ENCODE assay signal across 8 cellular contexts in the genomic region with DNA sequence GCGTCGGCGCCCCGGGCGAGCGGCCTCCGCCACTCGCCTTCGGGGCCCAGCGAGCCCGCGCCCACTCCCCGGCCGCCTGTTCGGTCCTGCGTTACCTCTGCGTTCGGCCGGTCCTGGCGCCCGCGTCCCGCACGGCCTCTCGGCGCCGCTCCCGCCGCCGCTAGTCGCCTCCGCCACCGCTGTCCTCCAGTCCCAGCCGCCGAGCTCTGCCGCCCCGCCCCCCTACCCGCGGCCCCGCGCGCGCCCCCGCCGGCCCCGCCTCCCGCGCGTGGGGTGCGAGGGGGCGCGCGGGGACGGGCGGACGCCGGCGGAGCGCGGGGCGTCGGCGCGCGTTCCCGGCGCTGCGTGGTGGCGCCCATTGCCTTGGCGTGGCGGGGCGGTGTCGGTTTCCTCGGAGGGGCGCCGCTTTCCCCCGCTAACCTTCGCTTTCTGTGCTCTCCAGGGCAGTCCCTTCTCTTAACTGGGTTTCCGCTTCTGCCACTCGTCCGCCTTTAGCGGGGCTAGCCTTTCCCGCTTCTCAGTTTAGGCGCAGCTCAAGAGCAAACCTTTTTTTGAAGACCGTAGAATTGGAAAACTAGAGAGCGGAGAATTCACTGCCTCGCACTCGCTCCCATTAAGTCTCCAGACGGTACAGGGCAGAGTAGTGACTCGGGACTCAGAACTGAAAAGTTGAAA. TPM values are rescaled to one million over a fixed set of nuclear protein-coding genes. Genes with fewer than 3 reads are reported as not detected.
A peak's percentile ranks its signal among the peaks of the same experiment; 100 is the strongest.
DNase-seq lines count a peak whose midpoint lies in the region; ATAC-seq, FAIRE-seq and TF ChIP-seq lines count a peak whose summit lies in the region.

A gene with protein sequence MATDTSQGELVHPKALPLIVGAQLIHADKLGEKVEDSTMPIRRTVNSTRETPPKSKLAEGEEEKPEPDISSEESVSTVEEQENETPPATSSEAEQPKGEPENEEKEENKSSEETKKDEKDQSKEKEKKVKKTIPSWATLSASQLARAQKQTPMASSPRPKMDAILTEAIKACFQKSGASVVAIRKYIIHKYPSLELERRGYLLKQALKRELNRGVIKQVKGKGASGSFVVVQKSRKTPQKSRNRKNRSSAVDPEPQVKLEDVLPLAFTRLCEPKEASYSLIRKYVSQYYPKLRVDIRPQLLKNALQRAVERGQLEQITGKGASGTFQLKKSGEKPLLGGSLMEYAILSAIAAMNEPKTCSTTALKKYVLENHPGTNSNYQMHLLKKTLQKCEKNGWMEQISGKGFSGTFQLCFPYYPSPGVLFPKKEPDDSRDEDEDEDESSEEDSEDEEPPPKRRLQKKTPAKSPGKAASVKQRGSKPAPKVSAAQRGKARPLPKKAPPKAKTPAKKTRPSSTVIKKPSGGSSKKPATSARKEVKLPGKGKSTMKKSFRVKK (minus strand): TSS at position 208 of the 675 bp plus-strand sequence. CDS start 6,867 bp downstream, outside the sequence.

- H3K4me3 ChIP-seq in small intestine (ENCODE audit: low read depth in 1 of 2, low read length in 2 of 2) = peak within 1 kb of the TSS; percentile 91 to 98

- no peaks in the 10 kb centered on the region for H3K9me3 ChIP-seq in small intestine (ENCODE audit: control insufficient read depth, low read depth)

- H3K27me3 ChIP-seq in small intestine (ENCODE audit: control insufficient read depth in 2 of 2, insufficient read depth in 2 of 2, low read length in 2 of 2) = no peaks in the 10 kb centered on the region

- H3K4me1 ChIP-seq in small intestine (ENCODE audit: control insufficient read depth in 2 of 2, insufficient read depth in 1 of 2, low read depth in 1 of 2, low read length in 1 of 2) = peaks cover 0 to 11% of the 10 kb centered on the region in 2 donors

- no peak for TF ChIP-seq CTCF in VCaP (conservative IDR thresholded peaks at IDR 0.05)

- peak within 1 kb of the TSS; percentile 92 for H3K27ac ChIP-seq in VCaP
- peak within 1 kb of the TSS; percentile 97 to 99 for H3K27ac ChIP-seq in small intestine (ENCODE audit: low read depth in 1 of 2, low read length in 1 of 2)

- H3K36me3 ChIP-seq in small intestine (ENCODE audit: control insufficient read depth in 2 of 2, insufficient read depth in 2 of 2, low read length in 2 of 2) = no peaks in the 10 kb centered on the region

- peak; percentile 51 for DNase-seq in SIG-M5 treated with dmso at 0.1 percent for 504 hours (lab: John Stamatoyannopoulos, UW; ENCODE audit: unreplicated experiment)
- no peak for DNase-seq in SIG-M5 (lab: John Stamatoyannopoulos, UW)
- peak; percentile 51 for DNase-seq in NCI-H2107 (lab: John Stamatoyannopoulos, UW)
- peak; percentile 45 to 75 for DNase-seq in T47D (ENCODE audit: low read depth in 1 of 2, low spot score in 1 of 2)
- DNase-seq in iPS-NIHi11 (ENCODE audit: low spot score) = peak; percentile 82
- peak; percentile 63 for DNase-seq in small intestine

- WGBS in small intestine, 3 donors = 0 to 1% (median 1%) methylated on average over 22 to 90 of the region's 90 CpGs

- FAIRE-seq in small intestine (lab: Jason Lieb, UNC) = no peak

- peak; percentile 36 for ATAC-seq in HG02981 (IDR thresholded peaks at IDR 0.05; ENCODE audit: unreplicated experiment)

- in situ Hi-C loops in T47D (cut with HindIII; ENCODE audit: low pct_unique_long_range_greater_than_20kb, low sequenced_read_pairs) = no loop called here

RNA-seq across cellular contexts. Expression of the gene that starts here (rescaled TPM):
- 100 to 1,000 TPM in 1 of 3 donors, 10 to 100 TPM in 2; 56.4 to 101 (median 76.7) TPM for polyA plus RNA-seq in small intestine
